Comparison of ENCODE assay signal across 1 cellular context in genomic region chr19:43766755-43767043, GRCh38.
TF ChIP-seq lines count a peak whose summit lies in the region.

No MANE protein-coding gene starts in this region.

TF ChIP-seq in K562, 482 proteins besides CTCF, POLR2A, EP300 and RAD21:
- TF ChIP-seq IRF2 (CRISPR knock-in tag; IDR thresholded peaks at IDR 0.05): no peak
- TF ChIP-seq HMBOX1 (IDR thresholded peaks at IDR 0.05): no peak
- TF ChIP-seq DMBX1 (CRISPR knock-in tag; IDR thresholded peaks at IDR 0.05; ENCODE audit: borderline replicate concordance): peak; percentile 5; the same call in 1 of the 2 replicates
- 0 out of 2 replicates have a peak, but pooled peaks have one; percentile 33 for TF ChIP-seq RBFOX2 (IDR thresholded peaks at IDR 0.05; ENCODE audit: low read depth, low read length)
- TF ChIP-seq CCAR2 (IDR thresholded peaks at IDR 0.05; ENCODE audit: low read depth, low read length): no peak
- TF ChIP-seq ZFX (CRISPR knock-in tag; IDR thresholded peaks at IDR 0.05): peak; percentile 35; the same call in 1 of the 2 replicates
- no peak for TF ChIP-seq SIRT6 (IDR thresholded peaks at IDR 0.05; ENCODE audit: low read depth, low read length)
- TF ChIP-seq ZC3H4 (CRISPR knock-in tag; IDR thresholded peaks at IDR 0.05; ENCODE audit: borderline replicate concordance): no peak
- no peak for TF ChIP-seq CREM (IDR thresholded peaks at IDR 0.05; ENCODE audit: low read depth)
- TF ChIP-seq ZNF280A (IDR thresholded peaks at IDR 0.05; ENCODE audit: low read depth, partially characterized antibody): no peak
- TF ChIP-seq BRCA1 (IDR thresholded peaks at IDR 0.05): no peak
- TF ChIP-seq BRCA1 (CRISPR knock-in tag; IDR thresholded peaks at IDR 0.05): 0 out of 2 replicates have a peak, but pooled peaks have one; percentile 26
- no peak for TF ChIP-seq TBP (optimal IDR thresholded peaks at IDR 0.05; ENCODE audit: low read depth, low read length)
- peak; percentile 28 for TF ChIP-seq RBBP5 (IDR thresholded peaks at IDR 0.05; ENCODE audit: borderline replicate concordance, insufficient read depth, low read length, poor library complexity, severe bottlenecking)
- TF ChIP-seq ZNF695 (CRISPR knock-in tag; IDR thresholded peaks at IDR 0.05): no peak
- TF ChIP-seq RB1 (IDR thresholded peaks at IDR 0.05; ENCODE audit: low read depth): no peak
- TF ChIP-seq ELF1 (tag; IDR thresholded peaks at IDR 0.05): no peak
- no peak for TF ChIP-seq NKRF (IDR thresholded peaks at IDR 0.05; ENCODE audit: borderline replicate concordance)
- TF ChIP-seq COPS2 (conservative IDR thresholded peaks at IDR 0.05): no peak
TF ChIP-seq in K562: peak in this region for 5.
